8 cellular contexts compared by ENCODE assay signal in the genomic region with DNA sequence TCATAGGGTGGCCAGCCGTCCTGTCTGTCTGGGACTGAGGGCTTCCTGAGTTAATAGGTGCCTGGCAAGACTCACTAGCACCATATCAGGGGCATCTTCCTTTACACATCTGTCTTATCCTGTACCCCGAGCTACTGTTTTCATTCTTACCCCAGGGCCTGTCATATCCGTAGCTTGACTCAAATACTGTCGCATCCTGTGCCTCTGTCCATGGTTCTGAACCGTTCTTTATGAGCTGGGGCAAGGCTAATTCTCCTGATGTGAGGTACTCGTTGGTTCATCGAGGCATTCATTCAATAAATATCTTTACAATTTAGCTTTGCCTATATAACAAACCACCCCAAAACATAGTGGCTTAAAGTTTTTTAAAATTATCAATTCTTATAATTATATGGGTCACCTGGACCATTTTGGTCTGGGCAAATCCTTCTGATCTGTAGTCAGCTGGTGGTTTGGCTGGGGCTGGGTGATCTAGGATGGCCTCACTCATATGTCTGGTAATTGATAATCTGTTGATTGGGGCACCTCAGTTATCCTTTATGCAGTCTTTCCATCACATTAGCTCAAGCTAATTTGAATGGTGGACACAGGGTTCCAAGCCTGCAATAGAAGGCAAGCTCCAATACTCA.
A peak's percentile ranks its signal among the peaks of the same experiment; 100 is the strongest.
DNase-seq lines count a peak whose midpoint lies in the region; ATAC-seq and TF ChIP-seq lines count a peak whose summit lies in the region.

No MANE protein-coding gene starts in this region.

- no peak for TF ChIP-seq POLR2A in uterus (IDR thresholded peaks at IDR 0.05)

- TF ChIP-seq CTCF in uterus (IDR thresholded peaks at IDR 0.05): no peak

- peak in 4 of 5 donors; percentile 16 to 58 (median 21) for DNase-seq in CD8-positive, alpha-beta memory T cell
- peak; percentile 40 for DNase-seq in MV-4-11 (lab: John Stamatoyannopoulos, UW)
- peak; percentile 41 for DNase-seq in activated T-helper 1 cell treated with anti-CD3 and anti-CD28 coated beads, Interleukin-12 subunit alpha, Interleukin-12 subunit beta, Interleukin-2, Interleukin-4 antibody, amounts not matched to agents 30 ng/mL and 10 ng/mL and 1 ng/mL, durations not matched to agents 14 hours and 24 hours and 36 hours (ENCODE audit: low spot score)
- peak; percentile 49 for DNase-seq in kidney tubule cell (ENCODE audit: low spot score)
- peak; percentile 2 for DNase-seq in stimulated activated naive CD4-positive, alpha-beta T cell treated with Interleukin-2 at 50 U/mL for 16 hours (lab: John Stamatoyannopoulos, UW)
- DNase-seq in uterus: no peak
- no peak for DNase-seq in globus pallidus (ENCODE audit: low spot score)

- peaks cover 17 to 67% of the 10 kb centered on the region in 2 donors for H3K27me3 Mint-ChIP-seq in CD8-positive, alpha-beta memory T cell
- peaks cover 16% of the 10 kb centered on the region for H3K27me3 Mint-ChIP-seq in activated T-helper 1 cell treated with anti-CD3 and anti-CD28 coated beads, Interleukin-12 subunit alpha, Interleukin-12 subunit beta, Interleukin-2, Interleukin-4 antibody, amounts not matched to agents 30 ng/mL and 10 ng/mL and 1 ng/mL, durations not matched to agents 14 hours and 24 hours and 36 hours (ENCODE audit: insufficient read depth)

- POLR2A ChIA-PET in CD8-positive, alpha-beta memory T cell (lab: Charles Lee): no interaction called here

- CTCF ChIA-PET in CD8-positive, alpha-beta memory T cell (lab: Charles Lee): no interaction called here

- H3K36me3 Mint-ChIP-seq in CD8-positive, alpha-beta memory T cell: no peaks in the 10 kb centered on the region
- H3K36me3 Mint-ChIP-seq in activated T-helper 1 cell treated with anti-CD3 and anti-CD28 coated beads, Interleukin-12 subunit alpha, Interleukin-12 subunit beta, Interleukin-2, Interleukin-4 antibody, amounts not matched to agents 30 ng/mL and 10 ng/mL and 1 ng/mL, durations not matched to agents 14 hours and 24 hours and 36 hours (ENCODE audit: low read depth): no peaks in the 10 kb centered on the region

- H3K4me3 Mint-ChIP-seq in CD8-positive, alpha-beta memory T cell: no peak overlapping the region
- no peak overlapping the region for H3K4me3 Mint-ChIP-seq in activated T-helper 1 cell treated with anti-CD3 and anti-CD28 coated beads, Interleukin-12 subunit alpha, Interleukin-12 subunit beta, Interleukin-2, Interleukin-4 antibody, amounts not matched to agents 30 ng/mL and 10 ng/mL and 1 ng/mL, durations not matched to agents 14 hours and 24 hours and 36 hours

- no peak for ATAC-seq in HG02884 (IDR thresholded peaks at IDR 0.05; ENCODE audit: unreplicated experiment)

- H3K9me3 ChIP-seq in CD8-positive, alpha-beta memory T cell (ENCODE audit: low read length): no peaks in the 10 kb centered on the region
- no peaks in the 10 kb centered on the region for H3K9me3 ChIP-seq in uterus

- H3K27ac Mint-ChIP-seq in CD8-positive, alpha-beta memory T cell: no peak overlapping the region
- H3K27ac Mint-ChIP-seq in activated T-helper 1 cell treated with anti-CD3 and anti-CD28 coated beads, Interleukin-12 subunit alpha, Interleukin-12 subunit beta, Interleukin-2, Interleukin-4 antibody, amounts not matched to agents 30 ng/mL and 10 ng/mL and 1 ng/mL, durations not matched to agents 14 hours and 24 hours and 36 hours: no peak overlapping the region

- no peak overlapping the region for H3K27ac ChIP-seq in CD8-positive, alpha-beta memory T cell (ENCODE audit: low read depth, low read length)
- H3K27ac ChIP-seq in uterus: no peak overlapping the region

- peaks cover 5% of the 10 kb centered on the region for H3K27me3 ChIP-seq in CD8-positive, alpha-beta memory T cell (ENCODE audit: insufficient read depth, low read length, poor library complexity, severe bottlenecking)
- H3K27me3 ChIP-seq in uterus: no peaks in the 10 kb centered on the region

- H3K36me3 ChIP-seq in CD8-positive, alpha-beta memory T cell (ENCODE audit: insufficient read depth, low read length): no peaks in the 10 kb centered on the region
- no peaks in the 10 kb centered on the region for H3K36me3 ChIP-seq in uterus

- H3K4me1 ChIP-seq in CD8-positive, alpha-beta memory T cell (ENCODE audit: insufficient read depth, low read length): no peaks in the 10 kb centered on the region
- no peaks in the 10 kb centered on the region for H3K4me1 ChIP-seq in uterus

- H3K4me1 Mint-ChIP-seq in CD8-positive, alpha-beta memory T cell: no peaks in the 10 kb centered on the region
- no peaks in the 10 kb centered on the region for H3K4me1 Mint-ChIP-seq in activated T-helper 1 cell treated with anti-CD3 and anti-CD28 coated beads, Interleukin-12 subunit alpha, Interleukin-12 subunit beta, Interleukin-2, Interleukin-4 antibody, amounts not matched to agents 30 ng/mL and 10 ng/mL and 1 ng/mL, durations not matched to agents 14 hours and 24 hours and 36 hours (ENCODE audit: low read depth)

- H3K9me3 Mint-ChIP-seq in CD8-positive, alpha-beta memory T cell: peaks cover 0 to 1% (median 0%) of the 10 kb centered on the region in 5 donors
- no peaks in the 10 kb centered on the region for H3K9me3 Mint-ChIP-seq in activated T-helper 1 cell treated with anti-CD3 and anti-CD28 coated beads, Interleukin-12 subunit alpha, Interleukin-12 subunit beta, Interleukin-2, Interleukin-4 antibody, amounts not matched to agents 30 ng/mL and 10 ng/mL and 1 ng/mL, durations not matched to agents 14 hours and 24 hours and 36 hours

- H3K4me3 ChIP-seq in CD8-positive, alpha-beta memory T cell (ENCODE audit: low read length): no peak overlapping the region
- no peak overlapping the region for H3K4me3 ChIP-seq in uterus

- intact Hi-C loops in activated T-helper 1 cell treated with anti-CD3 and anti-CD28 coated beads, Interleukin-12 subunit alpha, Interleukin-12 subunit beta, Interleukin-2, Interleukin-4 antibody, amounts not matched to agents 30 ng/mL and 10 ng/mL and 1 ng/mL, durations not matched to agents 14 hours and 24 hours and 36 hours (cut with micrococcal nuclease): loop anchor here (10.0 kb wide), 2 partner anchors 118 to 402 kb away; partner anchors contain the start of gene TLE3
- intact Hi-C loops in uterus (cut with DNase I; ENCODE audit: low total_unique reads): no loop called here

Comparison
In these comparisons a context has a peak if more than half of its experiments do, and no peak if none do; other contexts are left out.
1. DNase-seq: peak in CD8-positive, alpha-beta memory T cell (4 of 5), MV-4-11 (single experiment), activated T-helper 1 cell treated with anti-CD3 and anti-CD28 coated beads, Interleukin-12 subunit alpha, Interleukin-12 subunit beta, Interleukin-2, Interleukin-4 antibody, amounts not matched to agents 30 ng/mL and 10 ng/mL and 1 ng/mL, durations not matched to agents 14 hours and 24 hours and 36 hours (single experiment), kidney tubule cell (single experiment) and stimulated activated naive CD4-positive, alpha-beta T cell treated with Interleukin-2 at 50 U/mL for 16 hours (single experiment); none in uterus (0 of 2) and globus pallidus (single experiment).